ENCODE assay signal across 23 cellular contexts in genomic region chrX:150806827-150807226, GRCh38.
"Had no signal": no experiment of that assay in that cellular context is flagged by ENCODE, and none has a peak within 500 bp of the region (broad histone marks: within the 10 kb centered on the region; RNA-seq: fewer than 3 reads in every experiment).

No MANE protein-coding gene starts in this region.

- H3K27me3 Mint-ChIP-seq: dendritic cell treated with granulocyte-macrophage colony-stimulating factor and Interleukin-4, amounts not matched to agents 40 ng/mL and 50 ng/mL, for 4 days; effector memory CD8-positive, alpha-beta T cell; naive thymus-derived CD4-positive, alpha-beta T cell had no signal

- H3K9me3 Mint-ChIP-seq: effector memory CD8-positive, alpha-beta T cell; immature natural killer cell; natural killer cell had no signal

- H3K27ac ChIP-seq: colonic mucosa, esophagus muscularis mucosa, foreskin keratinocyte, gastroesophageal sphincter, heart left ventricle, hepatocyte, left lung, lower lobe of right lung had no signal

- ATAC-seq: effector memory CD8-positive, alpha-beta T cell; foreskin keratinocyte; gastroesophageal sphincter; heart left ventricle; left lung; left ventricle myocardium superior; lower lobe of right lung; naive thymus-derived CD4-positive, alpha-beta T cell; natural killer cell had no signal

- H3K27ac Mint-ChIP-seq: dendritic cell treated with granulocyte-macrophage colony-stimulating factor and Interleukin-4, amounts not matched to agents 40 ng/mL and 50 ng/mL, for 4 days; effector memory CD8-positive, alpha-beta T cell; endodermal cell; immature natural killer cell; mesothelial cell of epicardium; naive thymus-derived CD4-positive, alpha-beta T cell; natural killer cell had no signal

- DNase-seq: colonic mucosa; cortex of kidney; effector CD8-positive, alpha-beta T cell; effector memory CD8-positive, alpha-beta T cell; endodermal cell; foreskin keratinocyte; heart left ventricle; hypothalamus; immature natural killer cell; islet precursor cell; kidney; kidney glomerular epithelial cell; left lung; left ventricle myocardium superior; lower lobe of right lung; mesenchymal stem cell; naive thymus-derived CD4-positive, alpha-beta T cell; natural killer cell had no signal

- H3K4me1 Mint-ChIP-seq: endodermal cell, immature natural killer cell, mesothelial cell of epicardium, natural killer cell had no signal

- H3K4me3 ChIP-seq: colonic mucosa, esophagus muscularis mucosa, gastroesophageal sphincter, heart left ventricle, hepatocyte, left lung, lower lobe of right lung had no signal

- H3K36me3 ChIP-seq: colonic mucosa, gastroesophageal sphincter, heart left ventricle, left lung, lower lobe of right lung had no signal

- H3K9me3 ChIP-seq: colonic mucosa, esophagus muscularis mucosa, gastroesophageal sphincter, heart left ventricle, left lung, lower lobe of right lung had no signal

- H3K4me3 Mint-ChIP-seq: dendritic cell treated with granulocyte-macrophage colony-stimulating factor and Interleukin-4, amounts not matched to agents 40 ng/mL and 50 ng/mL, for 4 days; effector memory CD8-positive, alpha-beta T cell; endodermal cell; immature natural killer cell; mesothelial cell of epicardium; naive thymus-derived CD4-positive, alpha-beta T cell; natural killer cell had no signal

- H3K4me1 ChIP-seq: colonic mucosa, esophagus muscularis mucosa, foreskin keratinocyte, gastroesophageal sphincter, heart left ventricle, left lung, lower lobe of right lung had no signal

- H3K36me3 Mint-ChIP-seq: natural killer cell had no signal
